Comparison of ENCODE assay signal across 8 cellular contexts in the genomic region with DNA sequence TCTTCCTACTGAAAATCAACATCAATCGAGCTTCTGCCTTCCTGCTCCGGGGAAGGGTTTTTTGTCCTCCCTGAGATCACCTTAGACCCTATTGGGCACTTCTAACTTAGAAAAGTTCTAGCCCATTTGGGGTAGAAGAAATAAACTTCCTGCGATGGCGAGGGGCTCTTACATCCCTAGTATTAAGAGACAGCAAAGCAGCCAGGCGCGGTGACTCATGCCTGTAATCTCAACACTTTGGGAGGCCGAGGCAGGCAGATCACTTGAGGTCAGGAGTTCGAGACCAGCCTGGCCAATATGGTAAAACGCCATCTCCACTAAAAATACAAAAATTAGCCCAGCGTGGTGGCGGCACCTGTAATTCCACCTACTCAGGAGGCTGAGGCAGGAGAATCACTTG. TPM values are rescaled to one million over a fixed set of nuclear protein-coding genes. Genes with fewer than 3 reads are reported as not detected.
"Had no signal": no experiment of that assay in that cellular context is flagged by ENCODE, and none has a peak within 500 bp of the region (broad histone marks: within the 10 kb centered on the region; RNA-seq: fewer than 3 reads in every experiment).

No MANE protein-coding gene starts in this region.

RNA-seq across cellular contexts. Expression of a gene that starts 31.1 kb away (rescaled TPM):
- total RNA-seq: LHCN-M2, MCF 10A, NCI-H460, PC-3, Peyer's patch, Right ventricle myocardium inferior, SJCRH30, SK-MEL-5 had no signal
